In the genomic region with DNA sequence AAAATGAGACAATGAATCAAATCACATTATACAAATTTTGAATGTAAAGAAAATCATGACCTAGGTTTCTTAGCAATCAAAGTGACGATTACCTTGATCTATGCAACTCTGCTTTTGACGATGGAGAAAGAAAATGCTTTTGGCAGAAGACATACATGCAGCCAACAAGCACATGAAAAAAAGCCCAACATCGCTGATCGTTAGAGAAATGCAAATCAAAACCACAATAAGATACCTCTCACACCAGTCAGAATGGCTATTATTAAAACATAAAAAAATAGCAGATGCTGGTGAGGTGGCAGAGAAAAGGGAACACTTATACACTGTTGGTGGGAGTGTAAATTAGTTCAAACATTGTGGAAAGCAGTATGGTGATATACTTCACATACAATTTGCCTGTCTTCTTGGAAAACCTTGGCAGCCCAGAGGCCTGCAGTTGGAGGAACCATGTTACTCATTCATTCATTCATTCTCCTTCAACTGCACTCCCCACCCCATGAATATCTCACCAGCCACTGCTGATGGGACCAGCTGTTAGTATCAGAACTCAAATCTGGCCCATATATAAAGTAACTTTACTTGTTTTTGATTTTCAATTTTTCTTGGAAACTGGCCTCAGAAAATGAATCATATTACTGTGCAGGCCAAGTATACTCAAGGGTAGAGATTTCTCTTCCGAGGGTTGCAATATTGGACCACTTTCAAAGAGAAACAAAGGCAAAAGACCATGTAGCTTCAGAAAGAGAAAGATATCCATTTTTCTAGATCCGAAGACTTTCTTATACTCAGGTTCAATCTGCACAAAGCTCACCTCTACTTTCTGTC, we compare ENCODE assay signal across 17 cellular contexts.
DNase-seq lines count a peak whose midpoint lies in the region; ATAC-seq and TF ChIP-seq lines count a peak whose summit lies in the region.
"Had no signal": no experiment of that assay in that cellular context is flagged by ENCODE, and none has a peak within 500 bp of the region (broad histone marks: within the 10 kb centered on the region; RNA-seq: fewer than 3 reads in every experiment).

No MANE protein-coding gene starts in this region.

- TF ChIP-seq POLR2A in Raji (IDR thresholded peaks at IDR 0.05; ENCODE audit: insufficient read depth, low read depth, low read length) = 0 out of 2 replicates have a peak, but pooled peaks have one; percentile 39
- no peak for TF ChIP-seq POLR2A in prostate gland (IDR thresholded peaks at IDR 0.05)

- H3K9me3 ChIP-seq in subcutaneous abdominal adipose tissue (ENCODE audit: control insufficient read depth in 5 of 5, low read length in 5 of 5) = no peaks in the 10 kb centered on the region
- H3K9me3 ChIP-seq in prostate gland = no peaks in the 10 kb centered on the region
- H3K9me3 ChIP-seq: HAP-1 had no signal

- ATAC-seq in GM23338 = no peak
- no peak for ATAC-seq in stimulated activated naive B cell treated with anti-CD40 and anti-IgM and Interleukin-4, amounts not matched to agents 10 μg/mL and 1 μg/mL and 100 μg/mL, for 72 hours (replicated peaks)

- no peaks in the 10 kb centered on the region for H3F3A ChIP-seq in GM23338 (replicated peaks; ENCODE audit: low read depth)

- intact Hi-C loops in prostate gland (cut with DNase I) = loop anchor here (10.0 kb wide), 1 partner anchor 468 kb away; no protein-coding TSS in a partner anchor

- H3K4me3 ChIP-seq in GM23338 (no peak overlapping the region), fibroblast of pulmonary artery (replicated peaks; ENCODE audit: low read depth, low read length) (no peak overlapping the region), subcutaneous abdominal adipose tissue (ENCODE audit: low read depth in 1 of 5, low read length in 5 of 5) (peak overlapping the region in 1 of 5 donors; percentile 30), prostate gland (no peak overlapping the region)
- H3K4me3 ChIP-seq: HAP-1 had no signal

- no peaks in the 10 kb centered on the region for H3K27me3 Mint-ChIP-seq in GM23338 (ENCODE audit: insufficient read depth, low read depth, poor library complexity)
- H3K27me3 Mint-ChIP-seq in stimulated activated naive B cell treated with anti-CD40 and anti-IgM and Interleukin-4, amounts not matched to agents 10 μg/mL and 1 μg/mL and 100 μg/mL, for 72 hours = peaks cover 0 to 4% of the 10 kb centered on the region in 2 donors

- peak overlapping the region; percentile 84; the same call in 1 of the 2 replicates for H2AFZ ChIP-seq in GM23338

- H3K9ac ChIP-seq in subcutaneous abdominal adipose tissue (ENCODE audit: low read length in 5 of 5) = no peak overlapping the region

- DNase-seq in GM23338 (ENCODE audit: low spot score) (no peak), fibroblast of pulmonary artery (ENCODE audit: low read depth) (peak; percentile 20), NCI-H1092 (lab: John Stamatoyannopoulos, UW) (no peak), prostate gland (ENCODE audit: low spot score) (no peak)
- no peak for DNase-seq in stimulated activated naive B cell treated with anti-CD40 and anti-IgM and Interleukin-4, amounts not matched to agents 10 μg/mL and 1 μg/mL and 100 μg/mL, for 72 hours
- DNase-seq: DMS79, NCI-H1417, NCI-H187 treated with DMSO at 0.1 percent for 48 hours, NCI-H2227 treated with DMSO at 0.1 percent for 48 hours, NCI-H510A treated with DMSO at 0.1 percent for 48 hours, NCI-H774, RPMI8226, SIG-M5 had no signal

- no peak overlapping the region for H3K27ac Mint-ChIP-seq in GM23338
- H3K27ac Mint-ChIP-seq in stimulated activated naive B cell treated with anti-CD40 and anti-IgM and Interleukin-4, amounts not matched to agents 10 μg/mL and 1 μg/mL and 100 μg/mL, for 72 hours = no peak overlapping the region
- H3K27ac Mint-ChIP-seq: CD14-positive monocyte had no signal

- no peaks in the 10 kb centered on the region for H4K20me1 ChIP-seq in GM23338 (replicated peaks; ENCODE audit: insufficient read depth)

- peaks cover 8% of the 10 kb centered on the region; the same call in 1 of the 3 replicates for H3K9me3 Mint-ChIP-seq in GM23338
- no peaks in the 10 kb centered on the region for H3K9me3 Mint-ChIP-seq in stimulated activated naive B cell treated with anti-CD40 and anti-IgM and Interleukin-4, amounts not matched to agents 10 μg/mL and 1 μg/mL and 100 μg/mL, for 72 hours

- H3K79me2 ChIP-seq in GM23338 (replicated peaks; ENCODE audit: insufficient read depth) = no peaks in the 10 kb centered on the region

- TF ChIP-seq CTCF in GM23338 (conservative IDR thresholded peaks at IDR 0.05; ENCODE audit: low read depth in 2 of 2) = no peak
- TF ChIP-seq CTCF in fibroblast of pulmonary artery (IDR thresholded peaks at IDR 0.05; ENCODE audit: low read length, missing control alignments) = no peak
- no peak for TF ChIP-seq CTCF in prostate gland (IDR thresholded peaks at IDR 0.05)

- H3K4me2 ChIP-seq in GM23338 = no peak overlapping the region

- H3K4me1 Mint-ChIP-seq in GM23338 = no peaks in the 10 kb centered on the region
- no peaks in the 10 kb centered on the region for H3K4me1 Mint-ChIP-seq in stimulated activated naive B cell treated with anti-CD40 and anti-IgM and Interleukin-4, amounts not matched to agents 10 μg/mL and 1 μg/mL and 100 μg/mL, for 72 hours
- H3K4me1 Mint-ChIP-seq: CD14-positive monocyte had no signal

- H3K4me3 Mint-ChIP-seq in GM23338 = no peak overlapping the region
- H3K4me3 Mint-ChIP-seq in stimulated activated naive B cell treated with anti-CD40 and anti-IgM and Interleukin-4, amounts not matched to agents 10 μg/mL and 1 μg/mL and 100 μg/mL, for 72 hours = no peak overlapping the region
- H3K4me3 Mint-ChIP-seq: CD14-positive monocyte had no signal

- 86% methylated on average over 6 of the region's 6 CpGs for WGBS in prostate gland

- H3K36me3 Mint-ChIP-seq in GM23338 (ENCODE audit: low read depth) = no peaks in the 10 kb centered on the region
- H3K36me3 Mint-ChIP-seq in stimulated activated naive B cell treated with anti-CD40 and anti-IgM and Interleukin-4, amounts not matched to agents 10 μg/mL and 1 μg/mL and 100 μg/mL, for 72 hours = no peaks in the 10 kb centered on the region
- H3K36me3 Mint-ChIP-seq: CD14-positive monocyte had no signal

- H3K27me3 ChIP-seq in GM23338 (ENCODE audit: insufficient read depth) (no peaks in the 10 kb centered on the region), subcutaneous abdominal adipose tissue (ENCODE audit: control insufficient read depth in 5 of 5, insufficient read depth in 4 of 5, low read length in 5 of 5) (no peaks in the 10 kb centered on the region), prostate gland (replicated peaks; ENCODE audit: insufficient read depth) (no peaks in the 10 kb centered on the region)

- H3K9me2 ChIP-seq in GM23338 (ENCODE audit: insufficient read depth) = peaks cover 3% of the 10 kb centered on the region; the same call in 1 of the 2 replicates

- H3K27ac ChIP-seq in GM23338 (ENCODE audit: low read depth) (no peak overlapping the region), subcutaneous abdominal adipose tissue (ENCODE audit: low read depth, low read length) (peak overlapping the region; percentile 25), prostate gland (no peak overlapping the region)

- H3K4me1 ChIP-seq in GM23338 (ENCODE audit: insufficient read depth) = no peaks in the 10 kb centered on the region
- H3K4me1 ChIP-seq in subcutaneous abdominal adipose tissue (ENCODE audit: control insufficient read depth in 5 of 5, insufficient read depth in 5 of 5, low read length in 5 of 5) = peaks cover 0 to 13% (median 5%) of the 10 kb centered on the region in 5 donors
- no peaks in the 10 kb centered on the region for H3K4me1 ChIP-seq in prostate gland (replicated peaks)
- H3K4me1 ChIP-seq: HAP-1 had no signal

- no peaks in the 10 kb centered on the region for H3K36me3 ChIP-seq in GM23338 (ENCODE audit: insufficient read depth)
- H3K36me3 ChIP-seq in subcutaneous abdominal adipose tissue (ENCODE audit: control insufficient read depth in 5 of 5, insufficient read depth in 5 of 5, low read length in 5 of 5) = no peaks in the 10 kb centered on the region
- no peaks in the 10 kb centered on the region for H3K36me3 ChIP-seq in prostate gland
- H3K36me3 ChIP-seq: HAP-1 had no signal
